Comparison of ENCODE assay signal across 7 cellular contexts in the genomic region with DNA sequence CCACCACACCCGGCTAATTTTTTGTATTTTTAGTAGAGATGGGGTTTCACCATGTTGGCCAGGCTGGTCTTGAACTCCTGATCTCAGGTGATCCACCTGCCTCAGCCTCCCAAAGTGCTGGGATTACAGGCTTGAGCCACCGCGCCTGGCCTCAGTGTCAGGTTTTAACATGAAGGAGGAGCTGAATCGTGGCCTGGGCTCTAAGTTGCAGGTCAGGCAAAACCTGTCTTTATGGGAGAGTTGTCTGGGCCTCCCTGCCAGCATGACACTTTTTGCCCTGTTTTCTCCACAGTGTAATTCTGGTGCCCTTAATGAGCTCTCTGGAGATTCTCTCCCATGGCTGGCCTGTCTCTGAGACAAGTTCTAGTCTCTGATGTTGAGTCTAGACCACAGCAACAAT.
DNase-seq lines count a peak whose midpoint lies in the region; ATAC-seq and TF ChIP-seq lines count a peak whose summit lies in the region.
"Not testable (repeated sequence)": the region's sequence is repeated elsewhere in the genome, so short reads cannot be mapped to it uniquely, and the experiment has no call there.

No MANE protein-coding gene starts in this region.

- H3K4me1 Mint-ChIP-seq in Caco-2 (ENCODE audit: low read depth, unreplicated experiment) (peaks cover 49% of the 10 kb centered on the region), WTC11 (peaks cover 59% of the 10 kb centered on the region), neural progenitor cell (peaks cover 56% of the 10 kb centered on the region)

- not testable (repeated sequence) for TF ChIP-seq CTCF in 22Rv1 (IDR thresholded peaks at IDR 0.05); Caco-2 (IDR thresholded peaks at IDR 0.05; ENCODE audit: insufficient read depth in 1 of 2, low read depth in 1 of 2, low read length in 1 of 2, severe bottlenecking in 1 of 2, unreplicated experiment in 1 of 2); PC-3 (conservative IDR thresholded peaks at IDR 0.05; ENCODE audit: low read depth, low read length); WTC11 (IDR thresholded peaks at IDR 0.05); neural progenitor cell (IDR thresholded peaks at IDR 0.05); gastrocnemius medialis (IDR thresholded peaks at IDR 0.05 in 4 of 5, conservative IDR thresholded peaks at IDR 0.05 in 1 of 5)

- not testable (repeated sequence) for H3K27me3 Mint-ChIP-seq in Caco-2 (ENCODE audit: insufficient read depth, unreplicated experiment); WTC11 (ENCODE audit: low read depth); neural progenitor cell (ENCODE audit: insufficient read depth, low read depth)

- H3K27ac ChIP-seq in 22Rv1 (peak overlapping the region; percentile 98), PC-3 (ENCODE audit: low read length) (peak overlapping the region; percentile 94), esophagus (ENCODE audit: low read depth in 2 of 2, low read length in 1 of 2) (peak overlapping the region; percentile 39 to 47), gastrocnemius medialis (peak overlapping the region in 3 of 4 donors; percentile 31 to 74 (median 74))
- H3K27ac ChIP-seq in neural progenitor cell: not testable (repeated sequence)

- intact Hi-C loops in Caco-2 (cut with micrococcal nuclease; ENCODE audit: unreplicated experiment); PC-3 (cut with micrococcal nuclease); gastrocnemius medialis (cut with DNase I; ENCODE audit: low total_unique reads): not testable (repeated sequence)

- not testable (repeated sequence) for BruUV-seq in Caco-2 (replicated peaks; lab: Mats Ljungman, UMichigan); PC-3 (replicated peaks; lab: Mats Ljungman, UMichigan)

- peak overlapping the region; percentile 69 for H3K4me2 ChIP-seq in PC-3 (ENCODE audit: low read length)
- H3K4me2 ChIP-seq in neural progenitor cell: not testable (repeated sequence)

- not testable (repeated sequence) for H3K36me3 ChIP-seq in Caco-2 (ENCODE audit: control insufficient read depth, insufficient read depth, low read length); PC-3 (ENCODE audit: low read depth, low read length); esophagus (ENCODE audit: control insufficient read depth in 2 of 2, insufficient read depth in 2 of 2, low read length in 1 of 2); neural progenitor cell; gastrocnemius medialis

- peaks cover 18% of the 10 kb centered on the region for H3K36me3 Mint-ChIP-seq in Caco-2 (ENCODE audit: insufficient read depth, unreplicated experiment)
- not testable (repeated sequence) for H3K36me3 Mint-ChIP-seq in WTC11, neural progenitor cell

- not testable (repeated sequence) for TF ChIP-seq POLR2A in gastrocnemius medialis (IDR thresholded peaks at IDR 0.05)

- not testable (repeated sequence) for H3K9me3 Mint-ChIP-seq in Caco-2 (ENCODE audit: unreplicated experiment); WTC11; neural progenitor cell

- POLR2A ChIA-PET in Caco-2 (lab: Charles Lee); PC-3 (lab: Charles Lee; ENCODE audit: unreplicated experiment): not testable (repeated sequence)
- POLR2A ChIA-PET in WTC11 (lab: Charles Lee): interaction anchor here (0.7 kb wide), 1 partner anchor 45 kb away, joined by 3 read pairs; no protein-coding TSS in a partner anchor

- CTCF ChIA-PET in Caco-2 (lab: Charles Lee); PC-3 (lab: Charles Lee): not testable (repeated sequence)
- CTCF ChIA-PET in WTC11 (lab: Charles Lee): interaction anchor here (1.2 kb wide), 1 partner anchor 9 kb away, joined by 3 read pairs; no protein-coding TSS in a partner anchor

- not testable (repeated sequence) for H3K9me2 ChIP-seq in PC-3 (replicated peaks; ENCODE audit: low read length)

- H3K4me1 ChIP-seq in Caco-2 (peaks cover 46% of the 10 kb centered on the region), PC-3 (ENCODE audit: insufficient read depth, low read length) (peaks cover 66% of the 10 kb centered on the region), esophagus (ENCODE audit: control insufficient read depth in 2 of 2, insufficient read depth in 2 of 2, low read length in 1 of 2) (peaks cover 0 to 20% of the 10 kb centered on the region in 2 donors), gastrocnemius medialis (peaks cover 10 to 14% of the 10 kb centered on the region in 2 donors)
- H3K4me1 ChIP-seq in neural progenitor cell: not testable (repeated sequence)

- H3K4me3 ChIP-seq in Caco-2 (ENCODE audit: low read depth, low read length); PC-3 (ENCODE audit: low read length); esophagus (ENCODE audit: low read depth in 1 of 2, low read length in 2 of 2); neural progenitor cell; gastrocnemius medialis: not testable (repeated sequence)

- not testable (repeated sequence) for H3K9me3 ChIP-seq in Caco-2; PC-3 (ENCODE audit: low read length); esophagus (ENCODE audit: control insufficient read depth in 2 of 2, insufficient read depth in 1 of 2, low read depth in 1 of 2, low read length in 1 of 2); neural progenitor cell (ENCODE audit: low read depth); gastrocnemius medialis

- not testable (repeated sequence) for H3K27me3 ChIP-seq in Caco-2 (replicated peaks; ENCODE audit: control insufficient read depth, insufficient read depth, low read length); PC-3 (ENCODE audit: low read length); esophagus (ENCODE audit: control insufficient read depth in 1 of 2, insufficient read depth in 2 of 2, low read length in 2 of 2); neural progenitor cell; gastrocnemius medialis

- not testable (repeated sequence) for H3K79me2 ChIP-seq in PC-3 (ENCODE audit: low read length); neural progenitor cell (ENCODE audit: low read depth)

- H3F3A ChIP-seq in PC-3 (ENCODE audit: low read length, unreplicated experiment); neural progenitor cell (ENCODE audit: low read depth): not testable (repeated sequence)

- not testable (repeated sequence) for H3K4me3 Mint-ChIP-seq in Caco-2 (ENCODE audit: unreplicated experiment); WTC11; neural progenitor cell

- 63% methylated on average over 4 of the region's 4 CpGs for WGBS in esophagus, 2 donors

- DNase-seq in Caco-2; WTC11 (ENCODE audit: low spot score); neural progenitor cell (ENCODE audit: low spot score); gastrocnemius medialis: not testable (repeated sequence)
- peak; percentile 25 for DNase-seq in PC-3

- H2AFZ ChIP-seq in PC-3 (ENCODE audit: low read length); neural progenitor cell (replicated peaks): not testable (repeated sequence)

- not testable (repeated sequence) for ATAC-seq in PC-3, WTC11, gastrocnemius medialis

- in situ Hi-C loops in gastrocnemius medialis (cut with MboI; ENCODE audit: low sequenced_read_pairs in 4 of 4): not testable (repeated sequence)

- not testable (repeated sequence) for H4K20me1 ChIP-seq in PC-3 (ENCODE audit: low read length); neural progenitor cell (ENCODE audit: low read depth)

- H3K27ac Mint-ChIP-seq in Caco-2 (ENCODE audit: unreplicated experiment) (peak overlapping the region; percentile 16), WTC11 (peak overlapping the region; percentile 61; the same call in 1 of the 2 replicates), neural progenitor cell (peak overlapping the region; percentile 23)

- peak overlapping the region; percentile 48 for H3K9ac ChIP-seq in PC-3 (ENCODE audit: low read length)
- not testable (repeated sequence) for H3K9ac ChIP-seq in neural progenitor cell
